In the genomic region with DNA sequence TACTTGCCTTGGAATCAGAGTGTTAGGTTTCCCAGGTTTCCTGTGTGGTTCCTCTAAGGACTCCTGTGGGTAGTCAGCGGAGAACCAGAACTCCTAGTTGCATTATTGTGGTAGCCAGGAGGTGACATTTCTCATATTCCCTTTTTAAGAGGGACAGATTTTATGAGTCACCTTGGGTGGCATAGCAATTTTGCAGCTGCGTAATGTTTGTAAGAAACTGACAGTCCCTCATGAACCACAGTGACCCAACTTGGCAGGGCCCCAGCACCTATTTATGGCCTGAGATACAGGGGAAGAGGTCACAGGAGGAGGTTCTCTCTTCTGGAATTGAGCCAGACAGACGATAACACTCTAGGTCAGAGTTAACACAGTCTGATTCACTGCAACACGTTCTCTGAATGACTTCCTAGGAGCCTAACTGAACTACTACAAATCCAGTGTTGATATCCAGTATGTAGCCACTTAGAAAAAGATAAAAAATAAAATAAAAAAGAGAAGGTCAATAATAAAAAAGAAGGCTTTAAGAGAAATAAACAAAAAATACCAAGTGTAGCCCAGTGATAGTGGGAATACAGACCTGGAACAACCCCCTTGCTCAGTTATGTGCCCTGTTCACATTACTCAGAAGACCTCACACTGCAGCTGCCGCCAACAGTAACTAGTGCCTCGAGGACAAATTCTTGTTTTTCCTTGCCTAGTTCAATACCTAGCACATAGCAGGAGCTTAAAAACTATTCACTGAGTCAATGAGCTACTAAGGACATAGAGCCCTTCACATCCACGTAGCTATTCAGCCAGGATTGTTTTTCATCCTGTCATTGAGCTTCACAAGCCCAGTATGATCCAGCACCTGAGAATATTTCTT, we compare ENCODE assay signal across 8 cellular contexts. TPM values are rescaled to one million over a fixed set of nuclear protein-coding genes. Genes with fewer than 3 reads are reported as not detected.
DNase-seq lines count a peak whose midpoint lies in the region; ATAC-seq, FAIRE-seq and TF ChIP-seq lines count a peak whose summit lies in the region.

No MANE protein-coding gene starts in this region.

- H3K4me1 Mint-ChIP-seq in immature natural killer cell: peaks cover 6 to 7% of the 10 kb centered on the region in 2 donors

- H3K27ac Mint-ChIP-seq in immature natural killer cell: peak overlapping the region in 2 of 6 donors; percentile 36 to 51

- no peak overlapping the region for H3K4me3 Mint-ChIP-seq in immature natural killer cell

- no peak for TF ChIP-seq CTCF in D721Med (IDR thresholded peaks at IDR 0.05; ENCODE audit: insufficient read depth, missing control alignments)

- H3K9me3 Mint-ChIP-seq in immature natural killer cell: no peaks in the 10 kb centered on the region

- H3K27me3 Mint-ChIP-seq in immature natural killer cell (ENCODE audit: low read depth in 3 of 3): peaks cover 0 to 10% (median 3%) of the 10 kb centered on the region in 3 donors

- peak; percentile 9 for DNase-seq in activated naive CD4-positive, alpha-beta T cell treated with Interleukin-2 at 50 U/mL for 16 hours
- no peak for DNase-seq in activated naive CD4-positive, alpha-beta T cell treated with anti-CD3 and anti-CD28 coated beads, Interleukin-2, amount 50 U/mL, for 16 hours
- DNase-seq in NCI-H146 treated with DMSO at 0.1 percent for 48 hours (lab: John Stamatoyannopoulos, UW; ENCODE audit: unreplicated experiment): peak; percentile 93
- DNase-seq in activated T-cell treated with anti-CD3 and anti-CD28 coated beads for 48 hours (ENCODE audit: low read depth): peak; percentile 34
- peak; percentile 17 to 81 (median 21) for DNase-seq in immature natural killer cell
- peak; percentile 12 for DNase-seq in stimulated activated CD8-positive, alpha-beta memory T cell treated with anti-CD3 and anti-CD28 coated beads, Interleukin-15, amount 100 ng/mL, for 1 hour (ENCODE audit: low read depth)
- no peak for DNase-seq in D721Med (ENCODE audit: insufficient read length, low spot score)

- FAIRE-seq in D721Med (lab: Jason Lieb, UNC): no peak

- no peaks in the 10 kb centered on the region for H3K36me3 Mint-ChIP-seq in immature natural killer cell

- ATAC-seq in HG02884 (IDR thresholded peaks at IDR 0.05; ENCODE audit: unreplicated experiment): peak; percentile 87

RNA-seq across cellular contexts. Expression of gene VLDLR, which starts 50.7 kb away (rescaled TPM):
- polyA plus RNA-seq in immature natural killer cell: under 1 TPM in 2 of 3 donors, not detected in 1; 0.61 to 0.84 TPM

Comparison
In these comparisons a context has a peak if more than half of its experiments do, and no peak if none do; other contexts are left out.
1. DNase-seq: peak in activated naive CD4-positive, alpha-beta T cell treated with Interleukin-2 at 50 U/mL for 16 hours (single experiment), NCI-H146 treated with DMSO at 0.1 percent for 48 hours (single experiment), activated T-cell treated with anti-CD3 and anti-CD28 coated beads for 48 hours (single experiment), immature natural killer cell (3 of 3) and stimulated activated CD8-positive, alpha-beta memory T cell treated with anti-CD3 and anti-CD28 coated beads, Interleukin-15, amount 100 ng/mL, for 1 hour (single experiment); none in activated naive CD4-positive, alpha-beta T cell treated with anti-CD3 and anti-CD28 coated beads, Interleukin-2, amount 50 U/mL, for 16 hours (single experiment) and D721Med (single experiment).